In the genomic region with DNA sequence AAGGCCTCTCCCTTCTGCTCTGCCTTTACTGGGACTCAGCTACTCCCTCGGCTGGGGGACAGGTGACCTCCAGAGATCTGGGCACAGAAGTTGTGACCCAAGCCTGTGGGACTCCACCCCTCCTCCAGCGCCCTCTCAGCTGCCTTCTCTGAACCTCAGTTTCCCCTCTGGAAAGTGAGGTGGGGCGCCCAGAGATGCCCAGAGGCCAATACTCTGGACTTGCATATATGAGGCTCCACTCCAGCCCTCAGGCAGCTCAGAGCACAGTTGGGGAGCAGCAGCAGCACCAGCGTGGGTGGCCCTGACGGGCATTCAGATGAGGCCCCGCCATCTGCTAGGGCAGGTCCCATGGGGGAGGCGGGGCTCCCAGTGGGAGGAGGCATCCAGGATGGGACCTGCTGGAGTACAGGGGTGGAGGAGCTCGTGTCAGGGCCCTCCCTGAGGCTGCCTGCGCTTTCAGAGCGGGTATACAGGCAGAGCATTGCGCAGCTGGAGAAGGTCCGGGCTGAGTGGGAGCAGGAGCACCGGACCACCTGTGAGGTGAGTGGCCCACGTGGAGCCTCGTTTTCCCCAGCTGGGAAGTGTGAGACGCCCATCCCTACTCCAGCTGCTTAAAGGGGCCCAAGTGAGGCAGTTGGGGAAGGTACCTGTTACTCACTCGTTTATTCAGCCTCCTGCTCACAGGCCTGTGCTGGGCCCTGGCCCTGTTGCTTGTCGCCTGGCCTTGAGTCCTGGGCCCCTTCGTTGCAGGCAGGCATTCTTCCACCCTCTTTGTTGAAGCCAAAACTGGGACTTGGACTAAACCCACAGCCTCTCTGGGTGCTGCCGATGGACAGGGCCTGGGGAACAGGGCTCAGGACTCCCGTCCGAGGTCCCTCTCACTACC, we compare ENCODE assay signal across 11 cellular contexts. TPM values are rescaled to one million over a fixed set of nuclear protein-coding genes. Genes with fewer than 3 reads are reported as not detected.
DNase-seq lines count a peak whose midpoint lies in the region; ATAC-seq and TF ChIP-seq lines count a peak whose summit lies in the region.
"Had no signal": no experiment of that assay in that cellular context is flagged by ENCODE, and none has a peak within 500 bp of the region (broad histone marks: within the 10 kb centered on the region; RNA-seq: fewer than 3 reads in every experiment).

No MANE protein-coding gene starts in this region.

- H3K9me3 ChIP-seq in right atrium auricular region (no peaks in the 10 kb centered on the region), lower lobe of right lung (no peaks in the 10 kb centered on the region), MG63 (no peaks in the 10 kb centered on the region)

- DNase-seq in Right ventricle myocardium superior, result peak; percentile 29
- DNase-seq in right atrium auricular region (ENCODE audit: low spot score), result no peak
- DNase-seq in activated naive CD4-positive, alpha-beta T cell treated with anti-CD3 and anti-CD28 coated beads for 36 hours, result peak; percentile 4
- peak; percentile 44 for DNase-seq in lower lobe of right lung
- no peak for DNase-seq in NCI-H510A treated with DMSO at 0.1 percent for 48 hours (lab: John Stamatoyannopoulos, UW)
- no peak for DNase-seq in GM19238 (ENCODE audit: insufficient read length, low spot score)
- DNase-seq in anterior cingulate cortex (lab: John Stamatoyannopoulos, UW), result no peak
- DNase-seq in MG63, result no peak
- DNase-seq: amniotic stem cell, NCI-H1105, SW 1271 had no signal

- TF ChIP-seq CTCF in right atrium auricular region (IDR thresholded peaks at IDR 0.05) (no peak), lower lobe of right lung (IDR thresholded peaks at IDR 0.05) (no peak)

- no peak overlapping the region for H3K27ac Mint-ChIP-seq in activated naive CD4-positive, alpha-beta T cell treated with anti-CD3 and anti-CD28 coated beads for 36 hours

- H3K9me3 Mint-ChIP-seq in activated naive CD4-positive, alpha-beta T cell treated with anti-CD3 and anti-CD28 coated beads for 36 hours, result no peaks in the 10 kb centered on the region

- H3K4me1 Mint-ChIP-seq in activated naive CD4-positive, alpha-beta T cell treated with anti-CD3 and anti-CD28 coated beads for 36 hours (ENCODE audit: low read depth), result no peaks in the 10 kb centered on the region

- no peak overlapping the region for H3K27ac ChIP-seq in right atrium auricular region
- H3K27ac ChIP-seq in lower lobe of right lung, result no peak overlapping the region

- CTCF ChIA-PET in activated naive CD4-positive, alpha-beta T cell treated with anti-CD3 and anti-CD28 coated beads for 36 hours (lab: Charles Lee), result interaction anchor here (1.1 to 2.3 kb wide), 2 partner anchors 35 to 57 kb away, joined by 6 to 16 read pairs; a partner anchor contains a TSS

- H3K4me3 ChIP-seq in right atrium auricular region, result no peak overlapping the region
- H3K4me3 ChIP-seq in lower lobe of right lung, result no peak overlapping the region
- no peak overlapping the region for H3K4me3 ChIP-seq in MG63

- peaks cover 7% of the 10 kb centered on the region for H3K36me3 Mint-ChIP-seq in activated naive CD4-positive, alpha-beta T cell treated with anti-CD3 and anti-CD28 coated beads for 36 hours (ENCODE audit: low read depth)

- no peaks in the 10 kb centered on the region for H3K36me3 ChIP-seq in right atrium auricular region
- H3K36me3 ChIP-seq in lower lobe of right lung, result peaks cover 1% of the 10 kb centered on the region
- no peaks in the 10 kb centered on the region for H3K36me3 ChIP-seq in MG63

- H3K27me3 ChIP-seq in right atrium auricular region (no peaks in the 10 kb centered on the region), lower lobe of right lung (ENCODE audit: low read depth) (no peaks in the 10 kb centered on the region), MG63 (no peaks in the 10 kb centered on the region)

- H3K4me1 ChIP-seq in right atrium auricular region, result peaks cover 0 to 20% of the 10 kb centered on the region in 2 donors
- peaks cover 6% of the 10 kb centered on the region for H3K4me1 ChIP-seq in lower lobe of right lung

- no peaks in the 10 kb centered on the region for H3K27me3 Mint-ChIP-seq in activated naive CD4-positive, alpha-beta T cell treated with anti-CD3 and anti-CD28 coated beads for 36 hours (ENCODE audit: low read depth)

- intact Hi-C loops in Right ventricle myocardium superior (cut with DNase I), result no loop called here
- intact Hi-C loops in activated naive CD4-positive, alpha-beta T cell treated with anti-CD3 and anti-CD28 coated beads for 36 hours (cut with micrococcal nuclease), result no loop called here
- intact Hi-C loops in lower lobe of right lung (cut with DNase I), result no loop called here

- ATAC-seq in Right ventricle myocardium superior (ENCODE audit: poor library complexity), result no peak
- peak; percentile 1 for ATAC-seq in lower lobe of right lung

- H3K4me3 Mint-ChIP-seq in activated naive CD4-positive, alpha-beta T cell treated with anti-CD3 and anti-CD28 coated beads for 36 hours, result no peak overlapping the region

RNA-seq across cellular contexts. Expression of a gene that starts 35.4 kb away (rescaled TPM):
- total RNA-seq in Right ventricle myocardium superior, result 5.0 TPM
- total RNA-seq in right atrium auricular region, result 1 to 10 TPM; 1.9 to 2.3 TPM
- 100 to 1,000 TPM in 1 of 2 experiments, 10 to 100 TPM in 1; 94.2 to 102 TPM for total RNA-seq in activated naive CD4-positive, alpha-beta T cell treated with anti-CD3 and anti-CD28 coated beads for 36 hours
- 18.4 TPM for total RNA-seq in lower lobe of right lung
- total RNA-seq in MG63 (2014; rRNA removed; shearing (Covaris generic); ENCODE audit: low replicate concordance), result not detected in 2 replicates

RNA-seq across cellular contexts. Expression of a gene that starts 40.6 kb away (rescaled TPM):
- 85.2 TPM for total RNA-seq in Right ventricle myocardium superior
- 100 to 1,000 TPM; 191 to 361 TPM for total RNA-seq in right atrium auricular region
- total RNA-seq in activated naive CD4-positive, alpha-beta T cell treated with anti-CD3 and anti-CD28 coated beads for 36 hours, result 10 to 100 TPM; 21.9 to 24.9 TPM
- 292 TPM for total RNA-seq in lower lobe of right lung
- total RNA-seq in MG63 (2014; rRNA removed; shearing (Covaris generic); ENCODE audit: low replicate concordance), result 239 and 258 TPM in 2 replicates

Comparison
In these comparisons a context has a peak if more than half of its experiments do, and no peak if none do; other contexts are left out.
1. DNase-seq: peak in Right ventricle myocardium superior (single experiment), activated naive CD4-positive, alpha-beta T cell treated with anti-CD3 and anti-CD28 coated beads for 36 hours (single experiment) and lower lobe of right lung (single experiment); none in right atrium auricular region (single experiment), NCI-H510A treated with DMSO at 0.1 percent for 48 hours (single experiment), GM19238 (single experiment), anterior cingulate cortex (0 of 58) and MG63 (single experiment).